6 cellular contexts compared by ENCODE assay signal in genomic region chr22:50626856-50627451, GRCh38. TPM values are rescaled to one million over a fixed set of nuclear protein-coding genes. Genes with fewer than 3 reads are reported as not detected.
DNase-seq lines count a peak whose midpoint lies in the region; ATAC-seq, FAIRE-seq and TF ChIP-seq lines count a peak whose summit lies in the region.

No MANE protein-coding gene starts in this region.

- peak overlapping the region; percentile 95 for H3K4me2 ChIP-seq in A549

- no peak for TF ChIP-seq EP300 in A549 (IDR thresholded peaks at IDR 0.05)

- WGBS in A549 (ENCODE audit: missing lambda C conversion rate): 81% methylated on average over 15 of the region's 32 CpGs

- H3K27ac ChIP-seq in A549 (peak overlapping the region; percentile 72 to 97; a peak in 4 of 6 replicates), RWPE1 (peak overlapping the region; percentile 67)

- CTCF ChIA-PET in A549 (lab: Yijun Ruan, JAX) (interaction anchor here (0.7 to 1.8 kb wide), 7 partner anchors 8 to 161 kb away, joined by 3 to 11 read pairs (median 3); no protein-coding TSS in a partner anchor), RWPE1 (lab: Yijun Ruan, JAX) (interaction anchor here (0.7 kb wide), 1 partner anchor 64 kb away, joined by 3 read pairs; no protein-coding TSS in a partner anchor)

- peaks cover 10% of the 10 kb centered on the region; the same call in 2 of the 3 replicates for H3K4me1 ChIP-seq in A549

- TF ChIP-seq POLR2A in A549 (IDR thresholded peaks at IDR 0.05; ENCODE audit: low read length): no peak

- no peak for TF ChIP-seq RAD21 in A549 (conservative IDR thresholded peaks at IDR 0.05 in 1 of 2, IDR thresholded peaks at IDR 0.05 in 1 of 2)

- H3K9me3 ChIP-seq in A549 (no peaks in the 10 kb centered on the region), iPS-18c (ENCODE audit: control insufficient read depth, insufficient read depth, low read length) (no peaks in the 10 kb centered on the region)

- POLR2A ChIA-PET in A549 (lab: Yijun Ruan, JAX) (no interaction called here), RWPE1 (lab: Yijun Ruan, JAX; ENCODE audit: low non-redundant PET) (no interaction called here)

- DNase-seq in A549 (ENCODE audit: low read depth in 1 of 2, low spot score in 1 of 2) (no peak), RWPE1 (ENCODE audit: low spot score) (no peak), DMS53 (lab: John Stamatoyannopoulos, UW) (no peak), NCI-H187 (lab: John Stamatoyannopoulos, UW) (no peak)
- DNase-seq in stimulated activated naive CD4-positive, alpha-beta T cell treated with Interleukin-2 at 50 U/mL for 16 hours (lab: John Stamatoyannopoulos, UW): no peak

- ATAC-seq in A549: no peak

- no peak for FAIRE-seq in A549 (lab: Jason Lieb, UNC)

- H3K4me3 ChIP-seq in A549: peak overlapping the region; percentile 62
- H3K4me3 ChIP-seq in iPS-18c (ENCODE audit: insufficient read depth, low read depth, low read length): peak overlapping the region; percentile 89

- TF ChIP-seq CTCF in A549 (IDR thresholded peaks at IDR 0.05) (no peak), RWPE1 (conservative IDR thresholded peaks at IDR 0.05; ENCODE audit: low read depth) (no peak)

TF ChIP-seq in A549, 52 proteins besides CTCF, POLR2A, EP300 and RAD21:
- TF ChIP-seq MAFK (IDR thresholded peaks at IDR 0.05; ENCODE audit: partially characterized antibody): no peak
- no peak for TF ChIP-seq CEBPB (IDR thresholded peaks at IDR 0.05)
- TF ChIP-seq FOSB (CRISPR knock-in tag; IDR thresholded peaks at IDR 0.05): no peak
- no peak for TF ChIP-seq KDM1A (IDR thresholded peaks at IDR 0.05; ENCODE audit: low read depth)
- TF ChIP-seq GATA3 (IDR thresholded peaks at IDR 0.05; ENCODE audit: borderline replicate concordance): no peak
- no peak for TF ChIP-seq HMGXB4 (CRISPR knock-in tag; IDR thresholded peaks at IDR 0.05; ENCODE audit: borderline replicate concordance)
- no peak for TF ChIP-seq PHF8 (IDR thresholded peaks at IDR 0.05; ENCODE audit: borderline replicate concordance, low read depth)
- TF ChIP-seq NR3C1 (IDR thresholded peaks at IDR 0.05): no peak
- TF ChIP-seq E2F6 (IDR thresholded peaks at IDR 0.05; ENCODE audit: borderline replicate concordance, low read depth): no peak
- no peak for TF ChIP-seq KDM5A (IDR thresholded peaks at IDR 0.05)
- no peak for TF ChIP-seq ZSCAN20 (CRISPR knock-in tag; IDR thresholded peaks at IDR 0.05)
- no peak for TF ChIP-seq RNF2 (IDR thresholded peaks at IDR 0.05; ENCODE audit: borderline replicate concordance, low read depth)
- no peak for TF ChIP-seq TP53 (CRISPR knock-in tag; IDR thresholded peaks at IDR 0.05)
- no peak for TF ChIP-seq RARB (CRISPR knock-in tag; IDR thresholded peaks at IDR 0.05)
- TF ChIP-seq, protein P1, sequence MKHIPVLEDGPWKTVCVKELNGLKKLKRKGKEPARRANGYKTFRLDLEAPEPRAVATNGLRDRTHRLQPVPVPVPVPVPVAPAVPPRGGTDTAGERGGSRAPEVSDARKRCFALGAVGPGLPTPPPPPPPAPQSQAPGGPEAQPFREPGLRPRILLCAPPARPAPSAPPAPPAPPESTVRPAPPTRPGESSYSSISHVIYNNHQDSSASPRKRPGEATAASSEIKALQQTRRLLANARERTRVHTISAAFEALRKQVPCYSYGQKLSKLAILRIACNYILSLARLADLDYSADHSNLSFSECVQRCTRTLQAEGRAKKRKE (CRISPR knock-in tag; IDR thresholded peaks at IDR 0.05; ENCODE audit: low read depth): no peak
- no peak for TF ChIP-seq RCOR1 (IDR thresholded peaks at IDR 0.05; ENCODE audit: low read depth, low read length)
- TF ChIP-seq RFX5 (IDR thresholded peaks at IDR 0.05): no peak
- no peak for TF ChIP-seq BCL3 (IDR thresholded peaks at IDR 0.05)
- TF ChIP-seq HDAC2 (IDR thresholded peaks at IDR 0.05): no peak

RNA-seq across cellular contexts. Expression of gene ARSA, which starts 1.0 kb away (rescaled TPM):
- polyA plus RNA-seq in A549 (2011; rRNA removed) (7.7 and 9.1 TPM in 2 replicates), A549 (2017; fragmentation: RNase III; extraction: RNeasy Plus Mini Kit Qiagen cat#74134 plus additional on column Dnase treatment) (15.9 to 22.5 TPM (median 19.5 TPM) in 3 replicates)
- polyA plus RNA-seq in A549 (2012; cell fraction: cytosol; rRNA removed): 10.3 and 15.6 TPM in 2 replicates
- 86.8 and 111 TPM in 2 replicates for polyA plus RNA-seq in A549 (2012; cell fraction: nucleus; rRNA removed)
- 4.3 and 6.0 TPM in 2 replicates for polyA minus RNA-seq in A549 (2011; rRNA and poly(A)+ RNA removed)

RNA-seq across cellular contexts. Expression of gene MAPK8IP2, which starts 26.4 kb away (rescaled TPM):
- polyA plus RNA-seq in A549 (2011; rRNA removed) (0.75 and 0.76 TPM in 2 replicates), A549 (2017; fragmentation: RNase III; extraction: RNeasy Plus Mini Kit Qiagen cat#74134 plus additional on column Dnase treatment) (2.2 to 3.0 TPM (median 2.8 TPM) in 3 replicates)
- polyA plus RNA-seq in A549 (2012; cell fraction: cytosol; rRNA removed): 0.91 and 1.4 TPM in 2 replicates
- polyA plus RNA-seq in A549 (2012; cell fraction: nucleus; rRNA removed): 2.5 and 3.0 TPM in 2 replicates
- polyA minus RNA-seq in A549 (2011; rRNA and poly(A)+ RNA removed): 0.74 and 1.3 TPM in 2 replicates

RNA-seq across cellular contexts. Expression of gene CHKB, which starts 44.3 kb away (rescaled TPM):
- polyA plus RNA-seq in A549 (2011; rRNA removed) (16.4 and 22.7 TPM in 2 replicates), A549 (2017; fragmentation: RNase III; extraction: RNeasy Plus Mini Kit Qiagen cat#74134 plus additional on column Dnase treatment) (21.0 to 26.1 TPM (median 25.8 TPM) in 3 replicates)
- polyA plus RNA-seq in A549 (2012; cell fraction: cytosol; rRNA removed): 14.8 and 15.9 TPM in 2 replicates
- polyA plus RNA-seq in A549 (2012; cell fraction: nucleus; rRNA removed): 74.0 and 86.8 TPM in 2 replicates
- polyA minus RNA-seq in A549 (2011; rRNA and poly(A)+ RNA removed): 6.4 and 7.8 TPM in 2 replicates

RNA-seq across cellular contexts. Expression of gene SHANK3, which starts 45.7 kb away (rescaled TPM):
- 0.52 and 0.53 TPM in 2 replicates for polyA plus RNA-seq in A549 (2011; rRNA removed)
- polyA plus RNA-seq in A549 (2012; cell fraction: cytosol; rRNA removed): 1.5 and 2.4 TPM in 2 replicates
- 5.4 and 7.4 TPM in 2 replicates for polyA plus RNA-seq in A549 (2012; cell fraction: nucleus; rRNA removed)
- 2.1 to 2.4 TPM (median 2.3 TPM) in 3 replicates for polyA plus RNA-seq in A549 (2017; fragmentation: RNase III; extraction: RNeasy Plus Mini Kit Qiagen cat#74134 plus additional on column Dnase treatment)
- 0.29 and 0.63 TPM in 2 replicates for polyA minus RNA-seq in A549 (2011; rRNA and poly(A)+ RNA removed)

RNA-seq across cellular contexts. Expression of gene CPT1B, which starts 48.7 kb away (rescaled TPM):
- 12.1 and 16.5 TPM in 2 replicates for polyA plus RNA-seq in A549 (2011; rRNA removed)
- 15.9 and 16.1 TPM in 2 replicates for polyA plus RNA-seq in A549 (2012; cell fraction: cytosol; rRNA removed)
- polyA plus RNA-seq in A549 (2012; cell fraction: nucleus; rRNA removed): 137 and 142 TPM in 2 replicates
- 21.1 to 27.5 TPM (median 26.5 TPM) in 3 replicates for polyA plus RNA-seq in A549 (2017; fragmentation: RNase III; extraction: RNeasy Plus Mini Kit Qiagen cat#74134 plus additional on column Dnase treatment)
- 4.6 and 6.1 TPM in 2 replicates for polyA minus RNA-seq in A549 (2011; rRNA and poly(A)+ RNA removed)
